ENCODE assay signal across 13 cellular contexts in the genomic region with DNA sequence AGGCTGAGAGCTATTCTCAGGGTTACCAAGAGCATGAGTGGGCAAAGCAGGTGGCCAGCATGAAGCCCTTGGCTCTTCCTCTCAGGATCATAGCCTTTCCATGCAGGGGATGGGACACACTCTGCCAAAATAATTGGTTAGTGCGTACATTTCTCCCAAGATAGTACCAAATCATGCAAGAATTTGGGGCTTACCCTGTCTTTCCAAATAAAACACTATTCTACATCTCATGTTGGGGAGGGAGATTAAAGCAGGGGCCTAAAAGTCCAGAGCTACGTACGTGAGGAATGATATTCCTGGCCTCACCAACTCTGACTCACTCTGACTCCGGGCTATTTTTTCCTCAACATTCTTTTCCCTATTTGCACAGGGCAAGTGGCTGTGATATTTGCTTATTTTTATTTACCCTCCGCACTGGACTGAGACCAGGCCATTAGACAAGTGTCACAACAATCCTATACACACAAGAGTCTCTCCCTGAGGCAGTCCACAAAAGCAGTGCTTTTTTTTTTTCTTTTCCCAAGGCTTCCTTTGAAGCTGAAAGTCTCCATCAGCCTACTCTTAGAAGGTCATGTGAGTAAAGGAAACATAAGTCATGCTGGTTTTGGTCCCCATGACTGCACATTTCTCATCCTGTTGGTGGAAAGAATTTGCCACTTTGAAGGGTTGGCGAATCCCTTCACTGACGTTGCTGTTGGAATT. TPM values are rescaled to one million over a fixed set of nuclear protein-coding genes. Genes with fewer than 3 reads are reported as not detected.
DNase-seq lines count a peak whose midpoint lies in the region; ATAC-seq and TF ChIP-seq lines count a peak whose summit lies in the region.
"Had no signal": no experiment of that assay in that cellular context is flagged by ENCODE, and none has a peak within 500 bp of the region (broad histone marks: within the 10 kb centered on the region; RNA-seq: fewer than 3 reads in every experiment).

No MANE protein-coding gene starts in this region.

- no peaks in the 10 kb centered on the region for H3K27me3 ChIP-seq in layer of hippocampus (ENCODE audit: control insufficient read depth, insufficient read depth, low read length)
- H3K27me3 ChIP-seq in thoracic aorta (replicated peaks; ENCODE audit: insufficient read depth), result no peaks in the 10 kb centered on the region
- H3K27me3 ChIP-seq: suprapubic skin had no signal

- H3K4me3 ChIP-seq in thoracic aorta, result peak overlapping the region; percentile 50
- H3K4me3 ChIP-seq: suprapubic skin had no signal

- DNase-seq in HS-5 (ENCODE audit: low read depth) (peak; percentile 62), astrocyte of the hippocampus (ENCODE audit: low read depth, low spot score) (peak; percentile 39), thoracic aorta (ENCODE audit: low spot score) (no peak), posterior vena cava (ENCODE audit: low spot score) (no peak), ACHN (no peak), GM13977 (ENCODE audit: low spot score) (no peak)
- DNase-seq: effector CD4-positive, alpha-beta T cell; NCI-H524 had no signal

- H3K4me1 ChIP-seq in thoracic aorta (ENCODE audit: control insufficient read depth in 1 of 2, low read depth in 2 of 2), result peaks cover 18 to 51% of the 10 kb centered on the region in 2 donors

- H3K9me3 ChIP-seq in thoracic aorta, result no peaks in the 10 kb centered on the region
- H3K9me3 ChIP-seq: suprapubic skin had no signal

- TF ChIP-seq CTCF in thoracic aorta (IDR thresholded peaks at IDR 0.05) (no peak), GM13977 (IDR thresholded peaks at IDR 0.05; ENCODE audit: extremely low read depth, insufficient read depth, missing control alignments) (no peak)

- intact Hi-C loops in posterior vena cava (cut with DNase I), result no loop called here

- in situ Hi-C loops in ACHN (cut with HindIII; ENCODE audit: low pct_ligation_motif_present, low pct_unique_long_range_greater_than_20kb, low sequenced_read_pairs), result no loop called here
- in situ Hi-C loops in GM13977 (cut with MboI; ENCODE audit: low pct_unique_long_range_greater_than_20kb, low sequenced_read_pairs, unreplicated experiment), result no loop called here

- H3K27ac ChIP-seq in layer of hippocampus (ENCODE audit: low read depth, low read length) (peak overlapping the region; percentile 23), thoracic aorta (peak overlapping the region; percentile 94 to 95)
- H3K27ac ChIP-seq: suprapubic skin had no signal

- no peaks in the 10 kb centered on the region for H3K36me3 ChIP-seq in thoracic aorta
- H3K36me3 ChIP-seq: suprapubic skin had no signal

- ATAC-seq in thoracic aorta (ENCODE audit: insufficient number of reproducible peaks, low FRiP score, low read depth), result peak; percentile 91
- no peak for ATAC-seq in HG03159 (IDR thresholded peaks at IDR 0.05; ENCODE audit: unreplicated experiment)

RNA-seq across cellular contexts. Expression of a gene that starts 40.1 kb away (rescaled TPM):
- not detected for total RNA-seq in thoracic aorta
- not detected for total RNA-seq in posterior vena cava
- total RNA-seq: activated T-helper 2 cell treated with anti-CD3 and anti-CD28 coated beads, Interferon-gamma antibody, Interleukin-2, Interleukin-4, amounts not matched to agents 10 μg/mL and 5 μg/mL and 100 μg/mL, durations not matched to agents 14 hours and 24 hours and 36 hours; lower leg skin; suprapubic skin had no signal

Comparison
In these comparisons a context has a peak if more than half of its experiments do, and no peak if none do; other contexts are left out.
1. DNase-seq: peak in HS-5 (single experiment) and astrocyte of the hippocampus (single experiment); none in thoracic aorta (single experiment), posterior vena cava (single experiment), ACHN (single experiment) and GM13977 (single experiment).